In the genomic region with DNA sequence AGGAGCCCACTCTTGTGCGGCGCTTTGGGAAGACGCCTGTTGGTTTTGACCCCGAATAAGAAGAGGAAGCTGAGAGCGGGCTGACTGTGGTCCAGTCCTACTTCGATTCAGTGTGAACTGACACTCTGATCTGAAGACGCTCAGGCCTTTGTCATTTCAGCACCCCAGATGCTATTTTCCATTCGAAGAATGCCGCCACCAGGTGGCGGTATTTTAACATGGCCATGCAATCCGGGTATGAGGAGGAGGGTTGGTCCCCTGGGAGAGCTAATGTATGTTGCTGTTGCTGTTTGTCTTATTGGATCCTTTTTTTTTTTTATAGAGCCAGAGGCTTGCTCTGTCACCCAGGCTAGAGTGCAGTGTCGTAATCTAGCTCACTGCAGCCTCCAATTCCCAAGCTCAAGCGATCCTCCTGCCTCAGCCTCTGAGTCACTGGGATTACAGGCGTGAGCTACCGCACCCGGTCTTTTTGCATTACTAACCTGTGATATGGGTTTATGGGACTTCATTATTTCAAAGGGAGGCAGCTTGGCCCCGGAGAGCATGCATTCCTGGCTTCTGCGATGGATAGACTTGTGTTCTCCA, we compare ENCODE assay signal across 1 cellular context.
TF ChIP-seq lines count a peak whose summit lies in the region.

No MANE protein-coding gene starts in this region.

TF ChIP-seq in neural cell, 6 proteins besides CTCF, POLR2A, EP300 and RAD21 (continued from another document):
- no peak for TF ChIP-seq TAF1 (IDR thresholded peaks at IDR 0.05; ENCODE audit: low read depth)
- TF ChIP-seq SMC3 (conservative IDR thresholded peaks at IDR 0.05; ENCODE audit: poor library complexity), result peak; percentile 95
